8 cellular contexts compared by ENCODE assay signal in the genomic region with DNA sequence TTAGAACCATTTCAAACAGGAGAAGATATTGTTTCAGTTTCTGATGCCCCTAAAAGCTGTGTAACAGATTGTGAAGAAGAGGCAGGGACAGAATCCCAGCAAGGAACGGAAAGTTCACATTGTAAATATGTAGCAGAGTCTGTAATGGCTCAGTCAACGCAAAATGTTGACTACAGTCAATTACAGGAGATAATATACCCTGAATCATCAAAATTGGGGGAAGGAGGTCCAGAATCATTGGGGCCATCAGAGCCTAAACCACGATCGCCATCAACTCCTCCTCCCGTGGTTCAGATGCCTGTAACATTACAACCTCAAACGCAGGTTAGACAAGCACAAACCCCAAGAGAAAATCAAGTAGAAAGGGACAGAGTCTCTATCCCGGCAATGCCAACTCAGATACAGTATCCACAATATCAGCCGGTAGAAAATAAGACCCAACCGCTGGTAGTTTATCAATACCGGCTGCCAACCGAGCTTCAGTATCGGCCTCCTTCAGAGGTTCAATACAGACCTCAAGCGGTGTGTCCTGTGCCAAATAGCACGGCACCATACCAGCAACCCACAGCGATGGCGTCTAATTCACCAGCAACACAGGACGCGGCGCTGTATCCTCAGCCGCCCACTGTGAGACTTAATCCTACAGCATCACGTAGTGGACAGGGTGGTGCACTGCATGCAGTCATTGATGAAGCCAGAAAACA. TPM values are rescaled to one million over a fixed set of nuclear protein-coding genes. Genes with fewer than 3 reads are reported as not detected.
DNase-seq lines count a peak whose midpoint lies in the region; ATAC-seq and TF ChIP-seq lines count a peak whose summit lies in the region.

No MANE protein-coding gene starts in this region.

- no peak overlapping the region for H3K4me3 ChIP-seq in A673 (ENCODE audit: low read depth, low read length, poor library complexity, severe bottlenecking)
- peak overlapping the region; percentile 12 for H3K4me3 ChIP-seq in osteoblast (ENCODE audit: insufficient read depth, low read length)

- POLR2A ChIA-PET in A673 (lab: Charles Lee; ENCODE audit: low non-redundant PET) (no interaction called here), RWPE1 (lab: Yijun Ruan, JAX; ENCODE audit: low non-redundant PET) (no interaction called here)

- peak; percentile 46 for ATAC-seq in GM18519 (IDR thresholded peaks at IDR 0.05; ENCODE audit: low FRiP score, unreplicated experiment)
- peak; percentile 92 for ATAC-seq in foreskin keratinocyte

- H2AFZ ChIP-seq in osteoblast (ENCODE audit: low read length) = peak overlapping the region; percentile 71

- H3K9me3 ChIP-seq in A673 (ENCODE audit: low read depth, low read length, poor library complexity, severe bottlenecking) (no peaks in the 10 kb centered on the region), osteoblast (ENCODE audit: low read depth, low read length) (no peaks in the 10 kb centered on the region)

- TF ChIP-seq CTCF in A673 (conservative IDR thresholded peaks at IDR 0.05; ENCODE audit: low read depth, low read length) = peak; percentile 83
- peak; percentile 94 for TF ChIP-seq CTCF in RWPE1 (conservative IDR thresholded peaks at IDR 0.05; ENCODE audit: low read depth)
- TF ChIP-seq CTCF in foreskin keratinocyte (conservative IDR thresholded peaks at IDR 0.05) = peak; percentile 98
- TF ChIP-seq CTCF in osteoblast (IDR thresholded peaks at IDR 0.05; ENCODE audit: extremely low read depth, low read depth, low read length) = peak; percentile 69

- H3K4me2 ChIP-seq in osteoblast (ENCODE audit: insufficient read depth, low read length) = peak overlapping the region; percentile 59

- BruUV-seq in A673 (replicated peaks; lab: Mats Ljungman, UMichigan) = no TSS peak

- H4K20me1 ChIP-seq in osteoblast (ENCODE audit: insufficient read depth, low read length) = no peaks in the 10 kb centered on the region

- CTCF ChIA-PET in A673 (lab: Charles Lee) (no interaction called here), RWPE1 (lab: Yijun Ruan, JAX) (interaction anchor here (0.6 to 0.9 kb wide), 3 partner anchors 29 to 1041 kb away, joined by 3 to 5 read pairs (median 3); no protein-coding TSS in a partner anchor)

- intact Hi-C loops in A673 (cut with micrococcal nuclease; ENCODE audit: unreplicated experiment) = loop anchor here (5.0 to 10.0 kb wide), 2 partner anchors 137 to 224 kb away; no protein-coding TSS in a partner anchor

- no peaks in the 10 kb centered on the region for H3K79me2 ChIP-seq in osteoblast (ENCODE audit: insufficient read depth, low read length)

- H3K27me3 ChIP-seq in A673 (replicated peaks; ENCODE audit: insufficient read depth, low read depth, low read length, poor library complexity) (no peaks in the 10 kb centered on the region), foreskin keratinocyte (peaks cover 3% of the 10 kb centered on the region), osteoblast (ENCODE audit: insufficient read depth, low read length) (peaks cover 8% of the 10 kb centered on the region)

- peaks cover 38% of the 10 kb centered on the region for H3K4me1 ChIP-seq in A673 (ENCODE audit: insufficient read depth, low read length, poor library complexity, severe bottlenecking)
- H3K4me1 ChIP-seq in foreskin keratinocyte = no peaks in the 10 kb centered on the region
- peaks cover 4% of the 10 kb centered on the region for H3K4me1 ChIP-seq in osteoblast (ENCODE audit: insufficient read depth, low read length)

- H3K36me3 ChIP-seq in A673 (ENCODE audit: insufficient read depth, low read length, poor library complexity, severe bottlenecking) (no peaks in the 10 kb centered on the region), osteoblast (ENCODE audit: insufficient read depth, low read length) (no peaks in the 10 kb centered on the region)

- no peak overlapping the region for H3K27ac ChIP-seq in A673 (ENCODE audit: low read depth, low read length, poor library complexity, severe bottlenecking)
- no peak overlapping the region for H3K27ac ChIP-seq in RWPE1
- no peak overlapping the region for H3K27ac ChIP-seq in foreskin keratinocyte
- no peak overlapping the region for H3K27ac ChIP-seq in osteoblast (ENCODE audit: low read depth, low read length)

- DNase-seq in A673 (ENCODE audit: low spot score) (peak; percentile 90), LHCN-M2 (ENCODE audit: low read depth) (peak; percentile 70), RWPE1 (ENCODE audit: low spot score) (peak; percentile 44), foreskin keratinocyte (peak; percentile 20 to 56), osteoblast (ENCODE audit: insufficient read length, low spot score, missing footprints) (peak; percentile 76), superior temporal gyrus (ENCODE audit: extremely low spot score) (peak; percentile 93)
- DNase-seq in activated T-helper 9 cell treated with anti-CD3 and anti-CD28 coated beads, Interleukin-2, amount 50 U/mL, for 16 hours (ENCODE audit: low read depth) = peak; percentile 56

RNA-seq across cellular contexts. Expression of gene IGLL1, which starts 40.8 kb away (rescaled TPM):
- total RNA-seq in A673 (2021) (not detected in 2 replicates), LHCN-M2 (2014; rRNA removed) (not detected in 2 replicates), foreskin keratinocyte (not detected in 2 replicates), osteoblast (not detected in 2 replicates)
- not detected for polyA plus RNA-seq in LHCN-M2 (2012)
- polyA plus RNA-seq in foreskin keratinocyte = not detected in 2 replicates

Comparison
In these comparisons a context has a peak if more than half of its experiments do, and no peak if none do; other contexts are left out.
1. DNase-seq: peak in every context shown above with its lines; median percentile 93 in superior temporal gyrus; 90 in A673; 76 in osteoblast; 70 in LHCN-M2; 56 in activated T-helper 9 cell treated with anti-CD3 and anti-CD28 coated beads, Interleukin-2, amount 50 U/mL, for 16 hours; 44 in RWPE1; 38 in foreskin keratinocyte.